34 cellular contexts compared by ENCODE assay signal in genomic region chr3:158278187-158278586, GRCh38.
DNase-seq lines count a peak whose midpoint lies in the region; ATAC-seq, FAIRE-seq and TF ChIP-seq lines count a peak whose summit lies in the region.
"Had no signal": no experiment of that assay in that cellular context is flagged by ENCODE, and none has a peak within 500 bp of the region (broad histone marks: within the 10 kb centered on the region; RNA-seq: fewer than 3 reads in every experiment).

No MANE protein-coding gene starts in this region.

- H3K4me3 ChIP-seq in HEK293 (ENCODE audit: low read depth, low read length) (no peak overlapping the region), IMR-90 (ENCODE audit: insufficient read depth, low read depth, low read length) (no peak overlapping the region), ovary (no peak overlapping the region)
- H3K4me3 ChIP-seq: A549; BLaER1; BLaER1 treated with 17β-estradiol and CSF1 and Interleukin-3, amounts not matched to agents 10 nM and 100 nM had no signal

- ATAC-seq in IMR-90 (ENCODE audit: low read depth) (no peak), HG02852 (IDR thresholded peaks at IDR 0.05; ENCODE audit: unreplicated experiment) (no peak)
- no peak for ATAC-seq in stimulated activated naive B cell treated with anti-CD40 and anti-IgM and Interleukin-4, amounts not matched to agents 10 μg/mL and 1 μg/mL and 100 μg/mL, for 72 hours (replicated peaks)
- ATAC-seq: A549; CD8-positive, alpha-beta T cell had no signal

- H3K27ac ChIP-seq in HEK293 (ENCODE audit: extremely low read depth, low read depth, low read length), result no peak overlapping the region
- H3K27ac ChIP-seq in IMR-90 (ENCODE audit: insufficient read depth, low read length), result no peak overlapping the region
- no peak overlapping the region for H3K27ac ChIP-seq in ovary
- H3K27ac ChIP-seq: 22Rv1; A549; BLaER1; BLaER1 treated with 17β-estradiol and CSF1 and Interleukin-3, amounts not matched to agents 10 nM and 100 nM; C4-2B had no signal

- DNase-seq in D721Med (ENCODE audit: insufficient read length, low spot score), result no peak
- DNase-seq in IMR-90, result peak; percentile 1
- no peak for DNase-seq in ovary
- DNase-seq in stimulated activated naive B cell treated with anti-CD40 and anti-IgM and Interleukin-4, amounts not matched to agents 10 μg/mL and 1 μg/mL and 100 μg/mL, for 72 hours, result no peak
- DNase-seq: 8988T; ACHN; AML-193; BE2C; C1 segment of cervical spinal cord; Caco-2; Calu3; CD4-positive, alpha-beta memory T cell; CD4-positive, alpha-beta T cell; CD4-positive, CD25-positive, alpha-beta regulatory T cell; CD8-positive, alpha-beta memory T cell; CD8-positive, alpha-beta T cell; COR-L47; DMS 273 treated with DMSO at 0.1 percent for 48 hours; DMS153; DMS53; DMS79; DMS79 treated with DMSO at 0.1 percent for 48 hours; DND-41; EL had no signal

- dilution Hi-C loops in IMR-90 (cut with HindIII; ENCODE audit: low sequenced_read_pairs, unreplicated experiment), result no loop called here

- no peak overlapping the region for H2BK20ac ChIP-seq in IMR-90 (ENCODE audit: low read depth, low read length)

- H3K14ac ChIP-seq in IMR-90 (replicated peaks; ENCODE audit: low read depth, low read length), result no peak overlapping the region

- no peaks in the 10 kb centered on the region for H3K4me1 Mint-ChIP-seq in stimulated activated naive B cell treated with anti-CD40 and anti-IgM and Interleukin-4, amounts not matched to agents 10 μg/mL and 1 μg/mL and 100 μg/mL, for 72 hours
- H3K4me1 Mint-ChIP-seq: B cell; CD8-positive, alpha-beta memory T cell had no signal

- no peak overlapping the region for H2AFZ ChIP-seq in IMR-90 (replicated peaks; ENCODE audit: low read length, poor library complexity)

- in situ Hi-C loops in IMR-90 (cut with MboI; ENCODE audit: low sequenced_read_pairs), result no loop called here

- H3K4ac ChIP-seq in IMR-90 (ENCODE audit: low read depth, low read length), result no peak overlapping the region

- no peak overlapping the region for H3K23ac ChIP-seq in IMR-90 (ENCODE audit: low read depth, low read length)

- POLR2A ChIA-PET in HEK293 (lab: Yijun Ruan, JAX) (no interaction called here), IMR-90 (lab: Charles Lee; ENCODE audit: unreplicated experiment) (interaction anchor here (0.6 kb wide), 1 partner anchor 16 kb away, joined by 4 read pairs; no protein-coding TSS in a partner anchor)

- H3K27me3 Mint-ChIP-seq in stimulated activated naive B cell treated with anti-CD40 and anti-IgM and Interleukin-4, amounts not matched to agents 10 μg/mL and 1 μg/mL and 100 μg/mL, for 72 hours, result no peaks in the 10 kb centered on the region
- H3K27me3 Mint-ChIP-seq: B cell; CD4-positive, alpha-beta memory T cell; CD4-positive, alpha-beta T cell; CD4-positive, CD25-positive, alpha-beta regulatory T cell; CD8-positive, alpha-beta memory T cell had no signal

- no peak for TF ChIP-seq EP300 in ovary (IDR thresholded peaks at IDR 0.05)

- no peaks in the 10 kb centered on the region for H3K27me3 ChIP-seq in IMR-90 (ENCODE audit: control insufficient read depth, insufficient read depth, low read length)
- H3K27me3 ChIP-seq in ovary, result no peaks in the 10 kb centered on the region
- H3K27me3 ChIP-seq: BE2C; BLaER1; BLaER1 treated with 17β-estradiol and CSF1 and Interleukin-3, amounts not matched to agents 10 nM and 100 nM had no signal

- H3K18ac ChIP-seq in IMR-90 (ENCODE audit: low read depth, low read length), result no peak overlapping the region

- TF ChIP-seq CTCF in D721Med (IDR thresholded peaks at IDR 0.05; ENCODE audit: insufficient read depth, missing control alignments) (no peak), HEK293 (tag by site-specific recombination; IDR thresholded peaks at IDR 0.05) (no peak), IMR-90 (conservative IDR thresholded peaks at IDR 0.05; ENCODE audit: low read depth, low read length) (no peak), ovary (IDR thresholded peaks at IDR 0.05) (no peak)

- no peaks in the 10 kb centered on the region for H4K20me1 ChIP-seq in IMR-90 (ENCODE audit: insufficient read depth, low read length)
- H4K20me1 ChIP-seq: BLaER1; BLaER1 treated with 17β-estradiol and CSF1 and Interleukin-3, amounts not matched to agents 10 nM and 100 nM had no signal

- TF ChIP-seq POLR2A in IMR-90 (IDR thresholded peaks at IDR 0.05; ENCODE audit: low read depth, low read length) (no peak), ovary (IDR thresholded peaks at IDR 0.05) (no peak)

- H3K36me3 ChIP-seq in HEK293 (ENCODE audit: control insufficient read depth in 2 of 2, insufficient read depth in 1 of 2, low read length in 2 of 2) (peaks cover 0 to 3% of the 10 kb centered on the region in 2 experiments; a peak in 1 of 3 replicates), IMR-90 (ENCODE audit: control insufficient read depth, insufficient read depth, low read length) (no peaks in the 10 kb centered on the region), ovary (no peaks in the 10 kb centered on the region)
- H3K36me3 ChIP-seq: BE2C had no signal

- no peaks in the 10 kb centered on the region for H3K4me1 ChIP-seq in HEK293 (ENCODE audit: control insufficient read depth, insufficient read depth, low read length)
- H3K4me1 ChIP-seq in IMR-90 (ENCODE audit: control insufficient read depth, insufficient read depth, low read length), result no peaks in the 10 kb centered on the region
- no peaks in the 10 kb centered on the region for H3K4me1 ChIP-seq in ovary (ENCODE audit: insufficient read depth)
- H3K4me1 ChIP-seq: A549, BE2C, BLaER1, Caco-2 had no signal

- no peak overlapping the region for H3K27ac Mint-ChIP-seq in stimulated activated naive B cell treated with anti-CD40 and anti-IgM and Interleukin-4, amounts not matched to agents 10 μg/mL and 1 μg/mL and 100 μg/mL, for 72 hours
- H3K27ac Mint-ChIP-seq: B cell; CD14-positive monocyte; CD4-positive, alpha-beta T cell; CD4-positive, CD25-positive, alpha-beta regulatory T cell; CD8-positive, alpha-beta memory T cell; CD8-positive, alpha-beta T cell had no signal

- no TSS peak for BruUV-seq in IMR-90 (replicated peaks; lab: Mats Ljungman, UMichigan)

- H4K5ac ChIP-seq in IMR-90 (ENCODE audit: low read depth, low read length), result no peak overlapping the region

- H2BK15ac ChIP-seq in IMR-90 (ENCODE audit: low read depth, low read length), result no peak overlapping the region

- FAIRE-seq in D721Med (lab: Jason Lieb, UNC), result peak; percentile 29
- FAIRE-seq: A204.1, A549 had no signal

- H3K9me3 Mint-ChIP-seq in stimulated activated naive B cell treated with anti-CD40 and anti-IgM and Interleukin-4, amounts not matched to agents 10 μg/mL and 1 μg/mL and 100 μg/mL, for 72 hours, result no peaks in the 10 kb centered on the region

- no peak overlapping the region for H2BK120ac ChIP-seq in IMR-90 (ENCODE audit: low read depth, low read length)

- H3K79me1 ChIP-seq in IMR-90 (ENCODE audit: low read depth in 1 of 2, low read length in 2 of 2), result no peaks in the 10 kb centered on the region; a peak in 1 of 4 replicates

- peaks cover 14 to 35% of the 10 kb centered on the region in 2 donors for H3K36me3 Mint-ChIP-seq in stimulated activated naive B cell treated with anti-CD40 and anti-IgM and Interleukin-4, amounts not matched to agents 10 μg/mL and 1 μg/mL and 100 μg/mL, for 72 hours

- no peak overlapping the region for H2BK5ac ChIP-seq in IMR-90 (ENCODE audit: low read depth, low read length, poor library complexity, severe bottlenecking)

- no peak overlapping the region for H4K8ac ChIP-seq in IMR-90 (ENCODE audit: low read depth in 2 of 2, low read length in 2 of 2)

- H3K4me2 ChIP-seq in IMR-90 (ENCODE audit: low read depth, low read length), result no peak overlapping the region
- H3K4me2 ChIP-seq: A549; BLaER1; BLaER1 treated with 17β-estradiol and CSF1 and Interleukin-3, amounts not matched to agents 10 nM and 100 nM had no signal

- no peak overlapping the region for H4K91ac ChIP-seq in IMR-90 (ENCODE audit: insufficient read depth, low read depth, low read length)

- H3K4me3 Mint-ChIP-seq in stimulated activated naive B cell treated with anti-CD40 and anti-IgM and Interleukin-4, amounts not matched to agents 10 μg/mL and 1 μg/mL and 100 μg/mL, for 72 hours, result no peak overlapping the region
- H3K4me3 Mint-ChIP-seq: B cell; CD14-positive monocyte; CD4-positive, alpha-beta memory T cell; CD4-positive, alpha-beta T cell; CD4-positive, CD25-positive, alpha-beta regulatory T cell; CD8-positive, alpha-beta memory T cell; CD8-positive, alpha-beta T cell had no signal

- no peak overlapping the region for H2AK9ac ChIP-seq in IMR-90 (replicated peaks; ENCODE audit: low read depth, low read length, poor library complexity)

- intact Hi-C loops in IMR-90 (cut with micrococcal nuclease), result no loop called here
- intact Hi-C loops in ovary (cut with DNase I), result no loop called here

- TF ChIP-seq RAD21 in IMR-90 (IDR thresholded peaks at IDR 0.05; ENCODE audit: low read length), result no peak

- H3K9ac ChIP-seq in IMR-90 (ENCODE audit: low read depth, low read length), result no peak overlapping the region
- H3K9ac ChIP-seq: BLaER1; BLaER1 treated with 17β-estradiol and CSF1 and Interleukin-3, amounts not matched to agents 10 nM and 100 nM had no signal

- H3K9me3 ChIP-seq in HEK293 (ENCODE audit: control insufficient read depth, insufficient read depth, low read depth, low read length) (no peaks in the 10 kb centered on the region), IMR-90 (ENCODE audit: control insufficient read depth, insufficient read depth, low read length) (no peaks in the 10 kb centered on the region), ovary (no peaks in the 10 kb centered on the region)
- H3K9me3 ChIP-seq: A549, BE2C, BLaER1, Caco-2 had no signal

- no CpG with 5 or more reads among the region's 3 CpGs for WGBS in IMR-90 (ENCODE audit: extremely low coverage in 2 of 2, insufficient read length in 1 of 2), 2 experiments
- WGBS in ovary, 3 donors, result 96 to 97% (median 97%) methylated on average over 3 of the region's 3 CpGs

- CTCF ChIA-PET in HEK293 (lab: Yijun Ruan, JAX), result no interaction called here
- CTCF ChIA-PET in IMR-90 (lab: Yijun Ruan, JAX), result no interaction called here

- H3K9me1 ChIP-seq in IMR-90 (ENCODE audit: insufficient read depth, low read length), result no peaks in the 10 kb centered on the region; the same call in 1 of the 2 replicates

- no peak overlapping the region for H2AK5ac ChIP-seq in IMR-90 (ENCODE audit: low read depth, low read length)

- H3K56ac ChIP-seq in IMR-90 (ENCODE audit: extremely low read depth, insufficient read depth, low read length), result no peak overlapping the region

TF ChIP-seq in HEK293, 187 proteins besides CTCF, POLR2A, EP300 and RAD21:
- TF ChIP-seq ZNF214 (tag by site-specific recombination; IDR thresholded peaks at IDR 0.05; ENCODE audit: borderline replicate concordance) (no peak), ZNF510 (tag by site-specific recombination; IDR thresholded peaks at IDR 0.05; ENCODE audit: insufficient replicate concordance) (peak; percentile 94)
TF ChIP-seq in HEK293: peak in this region for 1.

TF ChIP-seq in IMR-90, 13 proteins besides CTCF, POLR2A, EP300 and RAD21 (continues in another document):
- TF ChIP-seq MXI1 (IDR thresholded peaks at IDR 0.05; ENCODE audit: borderline replicate concordance, low read depth, low read length) (no peak), RCOR1 (IDR thresholded peaks at IDR 0.05; ENCODE audit: insufficient replicate concordance, low read length) (no peak), SMC3 (IDR thresholded peaks at IDR 0.05; ENCODE audit: low read depth, low read length) (no peak), CEBPB (IDR thresholded peaks at IDR 0.05; ENCODE audit: low read depth, low read length) (no peak)
